9 cellular contexts compared by ENCODE assay signal in the genomic region with DNA sequence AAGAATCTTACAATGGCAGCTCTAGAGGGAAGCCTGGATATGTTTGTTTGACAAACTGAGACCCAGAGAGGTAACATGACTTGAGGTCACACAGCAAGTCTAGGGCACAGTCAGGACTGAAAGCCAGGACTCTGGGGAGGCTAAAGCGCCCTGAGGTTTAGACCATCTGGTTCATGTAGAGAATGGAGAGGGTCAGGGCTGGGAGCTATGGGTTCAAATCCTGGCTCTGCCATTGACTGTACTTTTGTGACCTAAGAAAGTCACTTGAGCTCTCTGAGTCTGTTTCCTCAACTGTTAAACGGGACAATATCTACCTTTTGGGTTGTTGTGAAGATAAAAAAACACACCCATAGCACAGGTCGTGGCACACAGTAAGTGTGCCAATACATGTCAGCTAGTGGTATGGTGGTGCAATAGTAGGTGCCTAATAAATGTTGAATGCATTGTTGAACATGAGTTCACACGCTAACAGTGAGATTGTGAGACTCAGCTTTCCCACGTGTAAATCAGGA. TPM values are rescaled to one million over a fixed set of nuclear protein-coding genes. Genes with fewer than 3 reads are reported as not detected.
DNase-seq lines count a peak whose midpoint lies in the region; ATAC-seq and TF ChIP-seq lines count a peak whose summit lies in the region.
"Had no signal": no experiment of that assay in that cellular context is flagged by ENCODE, and none has a peak within 500 bp of the region (broad histone marks: within the 10 kb centered on the region; RNA-seq: fewer than 3 reads in every experiment).

No MANE protein-coding gene starts in this region.

- no peak overlapping the region for H3K18ac ChIP-seq in IMR-90 (ENCODE audit: low read depth, low read length)

- H4K5ac ChIP-seq in IMR-90 (ENCODE audit: low read depth, low read length), result no peak overlapping the region

- peak overlapping the region; percentile 72 for H3K9ac ChIP-seq in IMR-90 (ENCODE audit: low read depth, low read length)

- H2BK15ac ChIP-seq in IMR-90 (ENCODE audit: low read depth, low read length), result no peak overlapping the region

- no peak for TF ChIP-seq RAD21 in IMR-90 (IDR thresholded peaks at IDR 0.05; ENCODE audit: low read length)

- peak overlapping the region; percentile 75; the same call in 1 of the 2 replicates for H3K4ac ChIP-seq in IMR-90 (ENCODE audit: low read depth, low read length)

- WGBS in IMR-90 (ENCODE audit: extremely low coverage in 2 of 2, insufficient read length in 1 of 2), 2 experiments, result no CpG with 5 or more reads among the region's 5 CpGs
- 27% methylated on average over 5 of the region's 5 CpGs for WGBS in aorta, 2 donors

- no peak overlapping the region for H2AK9ac ChIP-seq in IMR-90 (replicated peaks; ENCODE audit: low read depth, low read length, poor library complexity)

- H3K27ac Mint-ChIP-seq in chondrocyte (ENCODE audit: unreplicated experiment), result peak overlapping the region; percentile 97
- H3K27ac Mint-ChIP-seq in naive B cell, result peak overlapping the region; percentile 95 to 100 (median 99)

- H3K27ac ChIP-seq in ACC112 (ENCODE audit: low read depth, low read length) (no peak overlapping the region), IMR-90 (ENCODE audit: insufficient read depth, low read length) (no peak overlapping the region), aorta (ENCODE audit: low read depth in 1 of 2, low read length in 2 of 2) (no peak overlapping the region)

- H4K20me1 ChIP-seq in IMR-90 (ENCODE audit: insufficient read depth, low read length), result 0 out of 2 replicates have a peak, but pooled peaks cover 3% of the 10 kb centered on the region

- TF ChIP-seq POLR2A in IMR-90 (IDR thresholded peaks at IDR 0.05; ENCODE audit: low read depth, low read length), result no peak

- no peak overlapping the region for H2BK5ac ChIP-seq in IMR-90 (ENCODE audit: low read depth, low read length, poor library complexity, severe bottlenecking)

- peak overlapping the region; percentile 82 for H3K4me3 ChIP-seq in ACC112 (ENCODE audit: low read depth, low read length)
- H3K4me3 ChIP-seq in IMR-90 (ENCODE audit: insufficient read depth, low read depth, low read length), result peak overlapping the region; percentile 69; the same call in 1 of the 2 replicates
- no peak overlapping the region for H3K4me3 ChIP-seq in aorta (ENCODE audit: low read length in 2 of 2)

- H3K4me1 ChIP-seq in ACC112 (ENCODE audit: control insufficient read depth, insufficient read depth, low read length, unreplicated experiment) (peaks cover 13% of the 10 kb centered on the region), IMR-90 (ENCODE audit: control insufficient read depth, insufficient read depth, low read length) (peaks cover 8% of the 10 kb centered on the region), aorta (ENCODE audit: control insufficient read depth in 1 of 2, insufficient read depth in 2 of 2, low read length in 2 of 2) (no peaks in the 10 kb centered on the region)

- H3K36me3 Mint-ChIP-seq in chondrocyte (ENCODE audit: low read depth) (no peaks in the 10 kb centered on the region), naive B cell (no peaks in the 10 kb centered on the region)

- H2AK5ac ChIP-seq in IMR-90 (ENCODE audit: low read depth, low read length), result peak overlapping the region; percentile 16; the same call in 1 of the 2 replicates

- H3K27me3 Mint-ChIP-seq in chondrocyte (ENCODE audit: low read depth), result peaks cover 2% of the 10 kb centered on the region
- peaks cover 4 to 10% (median 7%) of the 10 kb centered on the region in 3 donors for H3K27me3 Mint-ChIP-seq in naive B cell

- no peak overlapping the region for H2BK120ac ChIP-seq in IMR-90 (ENCODE audit: low read depth, low read length)

- TF ChIP-seq CTCF in IMR-90 (conservative IDR thresholded peaks at IDR 0.05; ENCODE audit: low read depth, low read length), result no peak
- TF ChIP-seq CTCF in chondrocyte (IDR thresholded peaks at IDR 0.05), result no peak

- in situ Hi-C loops in IMR-90 (cut with MboI; ENCODE audit: low sequenced_read_pairs), result no loop called here

- H3K27me3 ChIP-seq in ACC112 (ENCODE audit: insufficient read depth, low read length) (no peaks in the 10 kb centered on the region), IMR-90 (ENCODE audit: control insufficient read depth, insufficient read depth, low read length) (peaks cover 6% of the 10 kb centered on the region; the same call in 1 of the 2 replicates), aorta (ENCODE audit: control insufficient read depth in 1 of 2, insufficient read depth in 2 of 2, low read length in 1 of 2) (no peaks in the 10 kb centered on the region)

- H3K36me3 ChIP-seq in ACC112 (ENCODE audit: insufficient read depth, low read length) (no peaks in the 10 kb centered on the region), IMR-90 (ENCODE audit: control insufficient read depth, insufficient read depth, low read length) (no peaks in the 10 kb centered on the region), aorta (ENCODE audit: control insufficient read depth in 1 of 2, insufficient read depth in 2 of 2, low read length in 1 of 2) (no peaks in the 10 kb centered on the region)

- intact Hi-C loops in IMR-90 (cut with micrococcal nuclease) (loop anchor here (5.0 kb wide), 1 partner anchor 146 kb away; a partner anchor contains a TSS), aorta (cut with DNase I) (no loop called here)

- peaks cover 0 to 33% of the 10 kb centered on the region in 2 experiments; a peak in 2 of 4 replicates for H3K79me1 ChIP-seq in IMR-90 (ENCODE audit: low read depth in 1 of 2, low read length in 2 of 2)

- DNase-seq in IMR-90, result no peak
- DNase-seq in chondrocyte (ENCODE audit: low spot score), result no peak
- no peak for DNase-seq in naive B cell
- no peak for DNase-seq in aorta
- DNase-seq in NCI-H510A (lab: John Stamatoyannopoulos, UW), result no peak
- no peak for DNase-seq in stimulated activated CD4-positive, alpha-beta T cell treated with anti-CD3 and anti-CD28 coated beads, Interleukin-12 subunit alpha, Interleukin-12 subunit beta, amount 100 ng/mL, for 4 hours
- DNase-seq: KG1 had no signal

- H2BK20ac ChIP-seq in IMR-90 (ENCODE audit: low read depth, low read length), result peak overlapping the region; percentile 9; the same call in 1 of the 2 replicates

- peak overlapping the region; percentile 5; the same call in 1 of the 2 replicates for H3K56ac ChIP-seq in IMR-90 (ENCODE audit: extremely low read depth, insufficient read depth, low read length)

- dilution Hi-C loops in IMR-90 (cut with HindIII; ENCODE audit: low sequenced_read_pairs, unreplicated experiment), result no loop called here

- peak overlapping the region; percentile 97 for H3K4me3 Mint-ChIP-seq in chondrocyte (ENCODE audit: unreplicated experiment)
- peak overlapping the region; percentile 85 to 99 (median 94) for H3K4me3 Mint-ChIP-seq in naive B cell

- ATAC-seq in IMR-90 (ENCODE audit: low read depth), result no peak
- ATAC-seq in naive B cell (ENCODE audit: low read depth in 2 of 2), result no peak
- no peak for ATAC-seq in HG02759 (IDR thresholded peaks at IDR 0.05; ENCODE audit: unreplicated experiment)
- ATAC-seq in aorta (ENCODE audit: low FRiP score), result no peak

- peaks cover 9% of the 10 kb centered on the region; the same call in 1 of the 2 replicates for H3K9me1 ChIP-seq in IMR-90 (ENCODE audit: insufficient read depth, low read length)

- H2AFZ ChIP-seq in ACC112 (ENCODE audit: low read length, unreplicated experiment) (peak overlapping the region; percentile 61), IMR-90 (replicated peaks; ENCODE audit: low read length, poor library complexity) (peak overlapping the region; percentile 96)

- no TSS peak for BruUV-seq in IMR-90 (replicated peaks; lab: Mats Ljungman, UMichigan)

- H3K4me2 ChIP-seq in IMR-90 (ENCODE audit: low read depth, low read length), result peak overlapping the region; percentile 86

- peak overlapping the region in 1 of 2 experiments; percentile 84; a peak in 2 of 4 replicates for H4K8ac ChIP-seq in IMR-90 (ENCODE audit: low read depth in 2 of 2, low read length in 2 of 2)

- H3K9me3 Mint-ChIP-seq in chondrocyte (ENCODE audit: low read depth) (no peaks in the 10 kb centered on the region), naive B cell (no peaks in the 10 kb centered on the region)

- no peak overlapping the region for H4K91ac ChIP-seq in IMR-90 (ENCODE audit: insufficient read depth, low read depth, low read length)

- POLR2A ChIA-PET in IMR-90 (lab: Charles Lee; ENCODE audit: unreplicated experiment), result no interaction called here

- H3K4me1 Mint-ChIP-seq in chondrocyte (ENCODE audit: low read depth) (peaks cover 33% of the 10 kb centered on the region), naive B cell (peaks cover 16 to 23% (median 17%) of the 10 kb centered on the region in 3 donors)

- CTCF ChIA-PET in IMR-90 (lab: Yijun Ruan, JAX), result no interaction called here

- H3K9me3 ChIP-seq in IMR-90 (ENCODE audit: control insufficient read depth, insufficient read depth, low read length) (no peaks in the 10 kb centered on the region), aorta (ENCODE audit: control insufficient read depth, low read length) (no peaks in the 10 kb centered on the region)

- H3K14ac ChIP-seq in IMR-90 (replicated peaks; ENCODE audit: low read depth, low read length), result peak overlapping the region; percentile 85

- H3K23ac ChIP-seq in IMR-90 (ENCODE audit: low read depth, low read length), result peak overlapping the region; percentile 92

- H3K79me2 ChIP-seq in ACC112 (ENCODE audit: control insufficient read depth, insufficient read depth, low read length, unreplicated experiment), result no peaks in the 10 kb centered on the region

TF ChIP-seq in IMR-90, 13 proteins besides CTCF, POLR2A, EP300 and RAD21:
- TF ChIP-seq NFE2L2 (IDR thresholded peaks at IDR 0.05; ENCODE audit: low read depth, low read length) (no peak), CEBPB (IDR thresholded peaks at IDR 0.05; ENCODE audit: low read depth, low read length) (peak; percentile 65)

RNA-seq across cellular contexts. Expression of a gene that starts 1.0 kb away (rescaled TPM):
- total RNA-seq in IMR-90 (2012; rRNA removed) (1.1 and 1.3 TPM in 2 replicates), chondrocyte (31.7 to 59.8 TPM (median 58.7 TPM) in 3 replicates), aorta (10 to 100 TPM; 12.9 to 29.7 TPM)
- polyA plus RNA-seq in IMR-90 (2012; rRNA removed) (6.8 and 7.4 TPM in 2 replicates), naive B cell (ENCODE audit: low read depth in 6 of 6) (1 to 10 TPM in 4 of 6 donors, under 1 TPM in 2; 0.57 to 1.7 (median 1.2) TPM), aorta (10 to 100 TPM; 11.3 to 28.3 TPM)
- polyA plus RNA-seq in IMR-90 (2012; cell fraction: cytosol; rRNA removed), result 4.7 and 5.8 TPM in 2 replicates
- polyA plus RNA-seq in IMR-90 (2012; cell fraction: nucleus; rRNA removed; ENCODE audit: low replicate concordance), result 19.6 and 42.6 TPM in 2 replicates

RNA-seq across cellular contexts. Expression of a gene that starts 26.2 kb away (rescaled TPM):
- total RNA-seq in IMR-90 (2012; rRNA removed) (11.1 and 16.1 TPM in 2 replicates), chondrocyte (19.8 to 21.2 TPM (median 20.4 TPM) in 3 replicates), aorta (10 to 100 TPM; 10.1 to 11.0 TPM)
- polyA plus RNA-seq in IMR-90 (2012; rRNA removed) (31.1 and 32.4 TPM in 2 replicates), naive B cell (ENCODE audit: low read depth in 6 of 6) (10 to 100 TPM; 14.4 to 24.3 (median 22.5) TPM), aorta (10 to 100 TPM in 1 of 2 donors, 1 to 10 TPM in 1; 6.5 to 17.3 TPM)
- 18.5 and 21.3 TPM in 2 replicates for polyA plus RNA-seq in IMR-90 (2012; cell fraction: cytosol; rRNA removed)
- polyA plus RNA-seq in IMR-90 (2012; cell fraction: nucleus; rRNA removed; ENCODE audit: low replicate concordance), result 9.5 and 16.5 TPM in 2 replicates

Comparison
In these comparisons a context has a peak if more than half of its experiments do, and no peak if none do; other contexts are left out.
1. H3K4me3 ChIP-seq: peak in ACC112 (single experiment) and IMR-90 (single experiment); none in aorta (0 of 2).